ENCODE assay signal across 27 cellular contexts in genomic region chr2:175176624-175177023, GRCh38. TPM values are rescaled to one million over a fixed set of nuclear protein-coding genes. Genes with fewer than 3 reads are reported as not detected.
A peak's percentile ranks its signal among the peaks of the same experiment; 100 is the strongest.
DNase-seq lines count a peak whose midpoint lies in the region; ATAC-seq, FAIRE-seq and TF ChIP-seq lines count a peak whose summit lies in the region.
"Had no signal": no experiment of that assay in that cellular context is flagged by ENCODE, and none has a peak within 500 bp of the region (broad histone marks: within the 10 kb centered on the region; RNA-seq: fewer than 3 reads in every experiment).

No MANE protein-coding gene starts in this region.

- no TSS peak for BruUV-seq in K562 (replicated peaks; lab: Mats Ljungman, UMichigan)

- no peak overlapping the region for H3K4me3 ChIP-seq in GM23338
- H3K4me3 ChIP-seq in K562: no peak overlapping the region
- H3K4me3 ChIP-seq in small intestine (ENCODE audit: low read depth in 1 of 2, low read length in 2 of 2): no peak overlapping the region
- no peak overlapping the region for H3K4me3 ChIP-seq in foreskin fibroblast (ENCODE audit: low read depth in 1 of 2, low read length in 2 of 2)
- H3K4me3 ChIP-seq: Peyer's patch had no signal

- TF ChIP-seq EP300 in K562 (IDR thresholded peaks at IDR 0.05; ENCODE audit: low read length): no peak

- H3K4me3 Mint-ChIP-seq in GM23338 (no peak overlapping the region), T-helper 17 cell (no peak overlapping the region)
- H3K4me3 Mint-ChIP-seq: B cell; CD8-positive, alpha-beta T cell; H9 had no signal

- 63% methylated on average over 5 of the region's 5 CpGs for WGBS in K562 (ENCODE audit: insufficient coverage, low coverage, missing lambda C conversion rate)
- WGBS in small intestine, 3 donors: 64 to 74% (median 65%) methylated on average over 5 of the region's 5 CpGs

- H3K9me3 ChIP-seq in T-helper 17 cell (ENCODE audit: control insufficient read depth, low read length, poor library complexity, severe bottlenecking) (no peaks in the 10 kb centered on the region), K562 (replicated peaks; ENCODE audit: control insufficient read depth, insufficient read depth, low read depth, low read length) (no peaks in the 10 kb centered on the region), small intestine (ENCODE audit: control insufficient read depth, low read depth) (no peaks in the 10 kb centered on the region)
- H3K9me3 ChIP-seq: Caco-2, Peyer's patch had no signal

- H3K4me1 Mint-ChIP-seq in GM23338 (peaks cover 7% of the 10 kb centered on the region; the same call in 2 of the 3 replicates), T-helper 17 cell (peaks cover 23% of the 10 kb centered on the region)

- H3K4me1 ChIP-seq in GM23338 (ENCODE audit: insufficient read depth) (no peaks in the 10 kb centered on the region), K562 (replicated peaks in 1 of 2; ENCODE audit: control insufficient read depth in 2 of 2, insufficient read depth in 2 of 2, low read length in 2 of 2) (peaks cover 9 to 19% of the 10 kb centered on the region in 2 experiments), small intestine (ENCODE audit: control insufficient read depth in 2 of 2, insufficient read depth in 1 of 2, low read depth in 1 of 2, low read length in 1 of 2) (peaks cover 0 to 2% of the 10 kb centered on the region in 2 donors)
- H3K4me1 ChIP-seq: Caco-2 had no signal

- H3K36me3 Mint-ChIP-seq in GM23338 (ENCODE audit: low read depth): peaks cover 38% of the 10 kb centered on the region
- peaks cover 9% of the 10 kb centered on the region for H3K36me3 Mint-ChIP-seq in T-helper 17 cell (ENCODE audit: low read depth)

- H3K79me2 ChIP-seq in GM23338 (replicated peaks; ENCODE audit: insufficient read depth): peaks cover 27% of the 10 kb centered on the region
- H3K79me2 ChIP-seq in K562 (ENCODE audit: control insufficient read depth, insufficient read depth, low read length): peaks cover 57% of the 10 kb centered on the region

- H3K9me3 Mint-ChIP-seq in GM23338: no peaks in the 10 kb centered on the region
- H3K9me3 Mint-ChIP-seq: CD8-positive, alpha-beta T cell; H9 had no signal

- no peaks in the 10 kb centered on the region for H3K27me3 ChIP-seq in GM23338 (ENCODE audit: insufficient read depth)
- H3K27me3 ChIP-seq in K562 (ENCODE audit: control insufficient read depth in 2 of 2, insufficient read depth in 2 of 2, low read length in 2 of 2): no peaks in the 10 kb centered on the region
- H3K27me3 ChIP-seq in small intestine (ENCODE audit: control insufficient read depth in 2 of 2, insufficient read depth in 2 of 2, low read length in 2 of 2): no peaks in the 10 kb centered on the region
- H3K27me3 ChIP-seq: Peyer's patch had no signal

- H3K4me2 ChIP-seq in GM23338: no peak overlapping the region
- no peak overlapping the region for H3K4me2 ChIP-seq in K562 (ENCODE audit: insufficient read depth, low read length)
- H3K4me2 ChIP-seq: KMS-11 had no signal

- H3K27ac ChIP-seq in GM23338 (ENCODE audit: low read depth) (no peak overlapping the region), K562 (ENCODE audit: extremely low read depth, low read depth, low read length) (no peak overlapping the region), small intestine (ENCODE audit: low read depth in 1 of 2, low read length in 1 of 2) (no peak overlapping the region)
- H3K27ac ChIP-seq: C4-2B, KMS-11, Peyer's patch had no signal

- H2AFZ ChIP-seq in GM23338: no peak overlapping the region
- no peak overlapping the region for H2AFZ ChIP-seq in K562 (ENCODE audit: low read depth, low read length)

- intact Hi-C loops in K562 (cut with micrococcal nuclease): no loop called here

- ATAC-seq in GM23338: no peak
- no peak for ATAC-seq in T-helper 17 cell
- no peak for ATAC-seq in K562
- ATAC-seq: CD8-positive, alpha-beta T cell had no signal

- 0 out of 2 replicates have a peak overlapping the region, but pooled peaks have one; percentile 9 for H3K27ac Mint-ChIP-seq in GM23338
- H3K27ac Mint-ChIP-seq in T-helper 17 cell: peak overlapping the region; percentile 19
- H3K27ac Mint-ChIP-seq: B cell; CD8-positive, alpha-beta T cell had no signal

- no peaks in the 10 kb centered on the region for H3F3A ChIP-seq in GM23338 (replicated peaks; ENCODE audit: low read depth)

- no peak for TF ChIP-seq POLR2A in H54 (IDR thresholded peaks at IDR 0.05; ENCODE audit: low read depth, low read length)
- peak; percentile 64; the same call in 1 of the 2 replicates for TF ChIP-seq POLR2A in K562 (conservative IDR thresholded peaks at IDR 0.05)

- POLR2A ChIA-PET in K562 (lab: Yijun Ruan, JAX): interaction anchor here (1.3 to 5.3 kb wide), 3 partner anchors 8 to 20 kb away, joined by 3 to 42 read pairs (median 28); partner anchors contain the start of gene ATF2

- CTCF ChIA-PET in K562 (lab: Yijun Ruan, JAX; ENCODE audit: low intra/inter-chr PET ratio): no interaction called here

- FAIRE-seq in H54 (lab: Jason Lieb, UNC) (peak; percentile 15), K562 (lab: Jason Lieb, UNC) (no peak), small intestine (lab: Jason Lieb, UNC) (no peak)
- FAIRE-seq: GM12892, HTR-8/SVneo had no signal

- TF ChIP-seq CTCF in GM23338 (conservative IDR thresholded peaks at IDR 0.05; ENCODE audit: low read depth in 2 of 2) (no peak), K562 (IDR thresholded peaks at IDR 0.05 in 2 of 3, conservative IDR thresholded peaks at IDR 0.05 in 1 of 3; ENCODE audit: insufficient read depth in 2 of 3, low read depth in 1 of 3, low read length in 3 of 3) (no peak), foreskin fibroblast (IDR thresholded peaks at IDR 0.05; ENCODE audit: low read depth, low read length) (no peak)

- no peaks in the 10 kb centered on the region for H3K27me3 Mint-ChIP-seq in GM23338 (ENCODE audit: insufficient read depth, low read depth, poor library complexity)
- no peaks in the 10 kb centered on the region for H3K27me3 Mint-ChIP-seq in T-helper 17 cell
- H3K27me3 Mint-ChIP-seq: B cell had no signal

- peaks cover 28% of the 10 kb centered on the region for H3K36me3 ChIP-seq in GM23338 (ENCODE audit: insufficient read depth)
- peaks cover 78% of the 10 kb centered on the region for H3K36me3 ChIP-seq in K562 (ENCODE audit: control insufficient read depth, insufficient read depth, low read length)
- H3K36me3 ChIP-seq in small intestine (ENCODE audit: control insufficient read depth in 2 of 2, insufficient read depth in 2 of 2, low read length in 2 of 2): peaks cover 4 to 10% of the 10 kb centered on the region in 2 donors

- in situ Hi-C loops in K562 (cut with MboI): no loop called here

- no peak overlapping the region for H3K9ac ChIP-seq in K562 (ENCODE audit: insufficient read depth in 1 of 2, low read depth in 2 of 2, low read length in 2 of 2)
- H3K9ac ChIP-seq: KMS-11 had no signal

- no peaks in the 10 kb centered on the region for H3K9me1 ChIP-seq in K562 (ENCODE audit: control insufficient read depth, insufficient read depth, low read length)

- no peak for TF ChIP-seq RAD21 in K562 (CRISPR knock-in tag; conservative IDR thresholded peaks at IDR 0.05 in 1 of 2, IDR thresholded peaks at IDR 0.05 in 1 of 2)

- H3K9me2 ChIP-seq in GM23338 (ENCODE audit: insufficient read depth): no peaks in the 10 kb centered on the region

- DNase-seq in GM23338 (ENCODE audit: low spot score): no peak
- no peak for DNase-seq in H54 (ENCODE audit: insufficient read length, low spot score)
- no peak for DNase-seq in T-helper 17 cell
- no peak for DNase-seq in K562 (ENCODE audit: extremely low read depth in 1 of 4, low spot score in 3 of 4)
- no peak for DNase-seq in small intestine
- DNase-seq in foreskin fibroblast: no peak
- no peak for DNase-seq in DMS114 treated with DMSO at 0.1 percent for 48 hours (lab: John Stamatoyannopoulos, UW; ENCODE audit: unreplicated experiment)
- DNase-seq: Caco-2; CD8-positive, alpha-beta T cell; DMS79; GDM1; H9; NCI-H1092 treated with DMSO at 0.1 percent for 48 hours; NCI-H1436; NCI-H187; NCI-H2081 treated with DMSO at 0.1 percent for 48 hours; NCI-H2171; NCI-H226; NCI-H510A; NCI-H69; Peyer's patch; SHP77 treated with DMSO at 0.1 percent for 48 hours had no signal

- H4K20me1 ChIP-seq in GM23338 (replicated peaks; ENCODE audit: insufficient read depth): peaks cover 25% of the 10 kb centered on the region
- peaks cover 9% of the 10 kb centered on the region for H4K20me1 ChIP-seq in K562 (replicated peaks; ENCODE audit: control insufficient read depth, insufficient read depth, low read length)

RNA-seq across cellular contexts. Expression of gene ATP5MC3, which starts 4.9 kb away (rescaled TPM):
- 185 and 189 TPM in 2 replicates for total RNA-seq in GM23338 (2014; rRNA removed; shearing (Covaris generic))
- polyA plus RNA-seq in GM23338 (2016; fragmentation: Nextera tagmentation; extraction: Ambion mirVana): 531 and 557 TPM in 2 replicates
- total RNA-seq in T-helper 17 cell: 10 to 100 TPM; 80.1 to 89.2 TPM
- 119 and 169 TPM in 2 replicates for total RNA-seq in K562 (2011; cell fraction: chromatin; rRNA removed; ENCODE audit: low replicate concordance)
- total RNA-seq in K562 (2011; cell fraction: nucleolus; rRNA removed): 177 TPM in 2 replicates
- total RNA-seq in K562 (2011; cell fraction: nucleoplasm; rRNA removed): 238 and 310 TPM in 2 replicates
- total RNA-seq in K562 (2014; rRNA removed): 423 and 490 TPM in 2 replicates
- 861 and 911 TPM in 2 replicates for total RNA-seq in K562 (2014; rRNA removed; fragmentation: Illumina TruSeq; extraction: Trizol)
- total RNA-seq in K562 (2015; rRNA removed; fragmentation: Illumina TruSeq; extraction: Trizol): 903 and 937 TPM in 2 replicates
- total RNA-seq in K562 (2021): 1,012 and 1,047 TPM in 2 replicates
- polyA plus RNA-seq in K562 (2011; rRNA removed): 1,955 and 2,565 TPM in 2 replicates
- 1,526 and 2,318 TPM in 2 replicates for polyA plus RNA-seq in K562 (2011; cell fraction: cytosol; rRNA removed)
- polyA plus RNA-seq in K562 (2011; cell fraction: nucleus; rRNA removed): 453 and 732 TPM in 2 replicates
- polyA plus RNA-seq in K562 (2012): 769 and 1,624 TPM in 2 replicates
- 739 and 828 TPM in 2 replicates for polyA plus RNA-seq in K562 (2014; fragmentation: Illumina TruSeq; extraction: Trizol)
- 1,000 to 10,000 TPM; 1,166 to 1,324 TPM for polyA plus RNA-seq in K562 (2014; fragmentation: Nextera tagmentation; extraction: Ambion mirVana)
- 1,049 and 1,136 TPM in 2 replicates for polyA plus RNA-seq in K562 (2014; rRNA removed)
- 723 and 830 TPM in 2 replicates for polyA minus RNA-seq in K562 (2011; rRNA and poly(A)+ RNA removed)
- polyA minus RNA-seq in K562 (2011; cell fraction: cytosol; rRNA and poly(A)+ RNA removed): 258 and 278 TPM in 2 replicates
- polyA minus RNA-seq in K562 (2011; cell fraction: nucleus; rRNA and poly(A)+ RNA removed): 92.5 and 176 TPM in 2 replicates
- 1,000 to 10,000 TPM in 1 of 3 donors, 100 to 1,000 TPM in 2; 716 to 1,066 (median 841) TPM for polyA plus RNA-seq in small intestine

RNA-seq across cellular contexts. Expression of gene ATF2, which starts 8.6 kb away (rescaled TPM):
- 56.2 and 63.1 TPM in 2 replicates for total RNA-seq in GM23338 (2014; rRNA removed; shearing (Covaris generic))
- polyA plus RNA-seq in GM23338 (2016; fragmentation: Nextera tagmentation; extraction: Ambion mirVana): 20.3 and 23.6 TPM in 2 replicates
- total RNA-seq in T-helper 17 cell: 10 to 100 TPM; 52.2 to 54.0 TPM
- 149 and 280 TPM in 2 replicates for total RNA-seq in K562 (2011; cell fraction: chromatin; rRNA removed; ENCODE audit: low replicate concordance)
- total RNA-seq in K562 (2011; cell fraction: nucleolus; rRNA removed): 69.7 and 96.6 TPM in 2 replicates
- total RNA-seq in K562 (2011; cell fraction: nucleoplasm; rRNA removed): 106 and 153 TPM in 2 replicates
- total RNA-seq in K562 (2014; rRNA removed): 26.2 and 28.0 TPM in 2 replicates
- total RNA-seq in K562 (2014; rRNA removed; fragmentation: Illumina TruSeq; extraction: Trizol): 60.5 and 65.4 TPM in 2 replicates
- 65.6 and 71.6 TPM in 2 replicates for total RNA-seq in K562 (2015; rRNA removed; fragmentation: Illumina TruSeq; extraction: Trizol)
- total RNA-seq in K562 (2021): 45.9 and 52.9 TPM in 2 replicates
- polyA plus RNA-seq in K562 (2011; rRNA removed): 111 and 113 TPM in 2 replicates
- polyA plus RNA-seq in K562 (2011; cell fraction: cytosol; rRNA removed): 63.7 and 80.3 TPM in 2 replicates
- 91.0 and 105 TPM in 2 replicates for polyA plus RNA-seq in K562 (2011; cell fraction: nucleus; rRNA removed)
- 29.7 and 32.5 TPM in 2 replicates for polyA plus RNA-seq in K562 (2012)
- 47.0 and 59.0 TPM in 2 replicates for polyA plus RNA-seq in K562 (2014; fragmentation: Illumina TruSeq; extraction: Trizol)
- 10 to 100 TPM; 24.2 to 33.3 TPM for polyA plus RNA-seq in K562 (2014; fragmentation: Nextera tagmentation; extraction: Ambion mirVana)
- 30.6 and 32.2 TPM in 2 replicates for polyA plus RNA-seq in K562 (2014; rRNA removed)
- polyA minus RNA-seq in K562 (2011; rRNA and poly(A)+ RNA removed): 191 and 199 TPM in 2 replicates
- polyA minus RNA-seq in K562 (2011; cell fraction: cytosol; rRNA and poly(A)+ RNA removed): 56.7 and 60.6 TPM in 2 replicates
- polyA minus RNA-seq in K562 (2011; cell fraction: nucleus; rRNA and poly(A)+ RNA removed): 115 and 192 TPM in 2 replicates
- 10 to 100 TPM; 11.6 to 15.0 (median 11.6) TPM for polyA plus RNA-seq in small intestine
